ENCODE assay signal across 8 cellular contexts in the genomic region with DNA sequence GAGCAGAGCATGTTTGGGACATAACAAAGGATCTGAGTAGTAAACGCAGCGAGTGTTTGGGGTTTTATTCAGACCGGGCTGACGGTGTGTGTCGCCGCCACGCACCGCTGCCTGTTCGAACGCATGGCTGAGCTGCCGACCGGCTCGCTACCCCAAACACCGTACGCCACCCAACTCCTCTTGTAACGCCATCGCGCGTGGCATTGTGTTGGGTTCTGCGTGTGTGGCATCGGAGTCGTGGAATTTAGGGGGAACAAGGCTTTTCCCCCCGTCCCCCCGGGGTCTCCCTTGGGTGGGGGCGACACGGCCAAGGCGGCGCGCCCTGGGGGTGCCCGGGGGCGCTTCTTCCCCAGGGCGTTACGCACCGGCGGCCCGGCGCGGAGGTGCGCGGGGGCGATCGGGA. TPM values are rescaled to one million over a fixed set of nuclear protein-coding genes. Genes with fewer than 3 reads are reported as not detected.
A peak's percentile ranks its signal among the peaks of the same experiment; 100 is the strongest.
DNase-seq lines count a peak whose midpoint lies in the region; ATAC-seq, FAIRE-seq and TF ChIP-seq lines count a peak whose summit lies in the region.

No MANE protein-coding gene starts in this region.

- H3K36me3 ChIP-seq in Peyer's patch (no peaks in the 10 kb centered on the region), neural progenitor cell (no peaks in the 10 kb centered on the region)

- peak overlapping the region; percentile 94 for H3K4me2 ChIP-seq in neural progenitor cell

- FAIRE-seq in GM12891 (lab: Jason Lieb, UNC) = peak; percentile 92

- no peak overlapping the region for H3K9ac ChIP-seq in neural progenitor cell

- DNase-seq in GM12891 (ENCODE audit: insufficient read length, low spot score) (no peak), Peyer's patch (peak in 2 of 3 donors; percentile 49 to 60), epithelial cell of prostate (ENCODE audit: low read depth, low spot score) (no peak), neural progenitor cell (ENCODE audit: low spot score) (peak; percentile 73), SHP77 (lab: John Stamatoyannopoulos, UW) (no peak), NCI-H510A (lab: John Stamatoyannopoulos, UW) (no peak)
- no peak for DNase-seq in stimulated activated CD4-positive, alpha-beta T cell treated with anti-CD3 and anti-CD28 coated beads, Interleukin-1b, Interleukin-23, amount 100 ng/mL, for 48 hours

- ATAC-seq in GM21737 (IDR thresholded peaks at IDR 0.05; ENCODE audit: unreplicated experiment) = peak; percentile 27

- H3K4me1 ChIP-seq in Peyer's patch (peaks cover 0 to 39% (median 8%) of the 10 kb centered on the region in 4 donors), neural progenitor cell (peaks cover 46% of the 10 kb centered on the region)

- H3K27me3 ChIP-seq in Peyer's patch (peaks cover 0 to 4% of the 10 kb centered on the region in 2 donors), neural progenitor cell (peaks cover 54% of the 10 kb centered on the region)

- TF ChIP-seq CTCF in Peyer's patch (IDR thresholded peaks at IDR 0.05) (no peak), neural progenitor cell (IDR thresholded peaks at IDR 0.05) (no peak)

- H3K4me3 Mint-ChIP-seq in neural progenitor cell = peak overlapping the region; percentile 87

- TF ChIP-seq POLR2A in GM12891 (IDR thresholded peaks at IDR 0.05; ENCODE audit: low read depth, low read length) (no peak), Peyer's patch (IDR thresholded peaks at IDR 0.05) (no peak)

- H3K4me3 ChIP-seq in Peyer's patch = peak overlapping the region; percentile 40 to 76 (median 56)
- H3K4me3 ChIP-seq in neural progenitor cell = peak overlapping the region; percentile 65

- H4K20me1 ChIP-seq in neural progenitor cell (ENCODE audit: low read depth) = no peaks in the 10 kb centered on the region

- H3K4me1 Mint-ChIP-seq in neural progenitor cell = peaks cover 51% of the 10 kb centered on the region

- H3K27me3 Mint-ChIP-seq in neural progenitor cell (ENCODE audit: insufficient read depth, low read depth) = peaks cover 51% of the 10 kb centered on the region

- no peaks in the 10 kb centered on the region for H3K36me3 Mint-ChIP-seq in neural progenitor cell

- no peaks in the 10 kb centered on the region for H3K9me3 Mint-ChIP-seq in neural progenitor cell

- peak overlapping the region; percentile 44 for H3K27ac Mint-ChIP-seq in neural progenitor cell

- peaks cover 22% of the 10 kb centered on the region for H3F3A ChIP-seq in neural progenitor cell (ENCODE audit: low read depth)

- peaks cover 39% of the 10 kb centered on the region for H3K79me2 ChIP-seq in neural progenitor cell (ENCODE audit: low read depth)

- H3K27ac ChIP-seq in Peyer's patch (peak overlapping the region; percentile 27 to 83 (median 71)), epithelial cell of prostate (peak overlapping the region; percentile 47), neural progenitor cell (no peak overlapping the region)

- peak overlapping the region; percentile 60 for H2AFZ ChIP-seq in neural progenitor cell (replicated peaks)

- H3K9me3 ChIP-seq in Peyer's patch (no peaks in the 10 kb centered on the region), neural progenitor cell (ENCODE audit: low read depth) (no peaks in the 10 kb centered on the region)

TF ChIP-seq in GM12891, 5 proteins besides CTCF, POLR2A, EP300 and RAD21:
- TF ChIP-seq PAX5 (IDR thresholded peaks at IDR 0.05; ENCODE audit: insufficient read depth, low read length, severe bottlenecking) (peak; percentile 93), SPI1 (IDR thresholded peaks at IDR 0.05; ENCODE audit: low read depth, low read length) (no peak)

RNA-seq across cellular contexts. Expression of a gene that starts 0.5 kb away (rescaled TPM):
- 0.55 TPM for polyA plus RNA-seq in GM12891 (2012; ENCODE audit: low read depth, missing spikeins)
- total RNA-seq in Peyer's patch = 10 to 100 TPM in 3 of 4 donors, 1 to 10 TPM in 1; 4.9 to 22.4 (median 14.5) TPM
- total RNA-seq in neural progenitor cell (ENCODE audit: low replicate concordance) = 27.8 and 32.0 TPM in 2 replicates

Comparison
In these comparisons a context has a peak if more than half of its experiments do, and no peak if none do; other contexts are left out.
1. DNase-seq: peak in Peyer's patch (2 of 3) and neural progenitor cell (single experiment); none in GM12891 (single experiment), epithelial cell of prostate (single experiment), stimulated activated CD4-positive, alpha-beta T cell treated with anti-CD3 and anti-CD28 coated beads, Interleukin-1b, Interleukin-23, amount 100 ng/mL, for 48 hours (single experiment), SHP77 (0 of 2) and NCI-H510A (single experiment).